In genomic region chr17:82751571-82752370, GRCh38 we compare ENCODE assay signal across 1 cellular context.
TF ChIP-seq lines count a peak whose summit lies in the region.

TBCD (plus strand) TSS chr17:82752065; CDS start chr17:82752194, 129 bp downstream.

TF ChIP-seq in K562, 482 proteins besides CTCF, POLR2A, EP300 and RAD21 (continued from another document and continues in another):
- TF ChIP-seq GTF3C2 (IDR thresholded peaks at IDR 0.05; ENCODE audit: borderline replicate concordance, extremely low read depth, insufficient read length), result no peak
- no peak for TF ChIP-seq NUFIP1 (IDR thresholded peaks at IDR 0.05; ENCODE audit: partially characterized antibody)
- TF ChIP-seq TEAD4 (IDR thresholded peaks at IDR 0.05; ENCODE audit: low read length), result no peak
- peak; percentile 88 for TF ChIP-seq TEAD4 (CRISPR knock-in tag; IDR thresholded peaks at IDR 0.05; ENCODE audit: borderline replicate concordance)
- no peak for TF ChIP-seq MLLT1 (IDR thresholded peaks at IDR 0.05)
- TF ChIP-seq NR2C2 (CRISPR knock-in tag; IDR thresholded peaks at IDR 0.05), result peak; percentile 99
- TF ChIP-seq NR2C2 (tag; IDR thresholded peaks at IDR 0.05), result peak; percentile 100
- TF ChIP-seq PCBP1 (IDR thresholded peaks at IDR 0.05; ENCODE audit: low read depth, low read length, poor library complexity, severe bottlenecking), result no peak
- no peak for TF ChIP-seq SNRNP70 (optimal IDR thresholded peaks at IDR 0.05; ENCODE audit: low read depth, low read length)
- peak; percentile 27 for TF ChIP-seq MEIS2 (IDR thresholded peaks at IDR 0.05; ENCODE audit: partially characterized antibody)
- no peak for TF ChIP-seq ZNF277 (CRISPR knock-in tag; IDR thresholded peaks at IDR 0.05; ENCODE audit: borderline replicate concordance)
- no peak for TF ChIP-seq TRIM28 (IDR thresholded peaks at IDR 0.05)
- TF ChIP-seq EGR1 (conservative IDR thresholded peaks at IDR 0.05), result peak; percentile 69
- TF ChIP-seq ZNF407 (IDR thresholded peaks at IDR 0.05; ENCODE audit: low read depth), result peak; percentile 95
- peak; percentile 52 to 61; a peak in 2 of 4 replicates for TF ChIP-seq SIN3A (IDR thresholded peaks at IDR 0.05; ENCODE audit: borderline replicate concordance in 2 of 2, control insufficient read depth in 1 of 2, low read depth in 2 of 2, low read length in 2 of 2)
- no peak for TF ChIP-seq PRDM10 (IDR thresholded peaks at IDR 0.05; ENCODE audit: partially characterized antibody)
- TF ChIP-seq CUX1 (CRISPR knock-in tag; IDR thresholded peaks at IDR 0.05), result no peak
- peak; percentile 38 for TF ChIP-seq PHF20 (IDR thresholded peaks at IDR 0.05; ENCODE audit: partially characterized antibody)
- TF ChIP-seq ZBTB17 (CRISPR knock-in tag; IDR thresholded peaks at IDR 0.05), result 0 out of 2 replicates have a peak, but pooled peaks have one; percentile 80
- TF ChIP-seq JUNB (CRISPR knock-in tag; conservative IDR thresholded peaks at IDR 0.05), result no peak
- no peak for TF ChIP-seq BRF1 (IDR thresholded peaks at IDR 0.05; ENCODE audit: borderline replicate concordance, extremely low read depth, insufficient read length)
- no peak for TF ChIP-seq ZBTB49 (CRISPR knock-in tag; IDR thresholded peaks at IDR 0.05; ENCODE audit: borderline replicate concordance)
- TF ChIP-seq ESRRB (CRISPR knock-in tag; IDR thresholded peaks at IDR 0.05; ENCODE audit: borderline replicate concordance), result no peak
